In genomic region chr6:128558021-128558420, GRCh38 we compare ENCODE assay signal across 33 cellular contexts. TPM values are rescaled to one million over a fixed set of nuclear protein-coding genes. Genes with fewer than 3 reads are reported as not detected.
A peak's percentile ranks its signal among the peaks of the same experiment; 100 is the strongest.
DNase-seq lines count a peak whose midpoint lies in the region; ATAC-seq and TF ChIP-seq lines count a peak whose summit lies in the region.
"Had no signal": no experiment of that assay in that cellular context is flagged by ENCODE, and none has a peak within 500 bp of the region (broad histone marks: within the 10 kb centered on the region; RNA-seq: fewer than 3 reads in every experiment).

No MANE protein-coding gene starts in this region.

- no peaks in the 10 kb centered on the region for H3K36me3 ChIP-seq in H7 (replicated peaks; ENCODE audit: control insufficient read depth, insufficient read depth, low read length)
- no peaks in the 10 kb centered on the region for H3K36me3 ChIP-seq in psoas muscle (ENCODE audit: insufficient read depth in 1 of 2, low read depth in 1 of 2)
- H3K36me3 ChIP-seq: adrenal gland, neural progenitor cell, Peyer's patch, upper lobe of right lung had no signal

- peak; percentile 4 for DNase-seq in GM12865 (ENCODE audit: low read depth)
- DNase-seq in G401 (ENCODE audit: low spot score): no peak
- no peak for DNase-seq in H7
- DNase-seq in AG08396 (ENCODE audit: low spot score): no peak
- DNase-seq in psoas muscle: no peak
- DNase-seq: activated CD4-positive, alpha-beta memory T cell treated with anti-CD3 and anti-CD28 coated beads, Interleukin-2, amount 10 ng/mL, durations not matched to agents 7 days and 5 days; activated CD8-positive, alpha-beta memory T cell treated with anti-CD3 and anti-CD28 coated beads, Interleukin-2, amount 50 U/mL, for 48 hours; activated naive CD4-positive, alpha-beta T cell treated with anti-CD3 and anti-CD28 coated beads for 36 hours; adrenal gland; central memory CD4-positive, alpha-beta T cell; COR-L47; endodermal cell; islet precursor cell; Karpas-422; left ventricle myocardium superior; MV-4-11; NCI-H1436 treated with DMSO at 0.1 percent for 48 hours; NCI-H2107; NCI-H748 treated with DMSO at 0.1 percent for 48 hours; Peyer's patch; SHP77; small intestine; stimulated activated naive CD4-positive, alpha-beta T cell treated with Interleukin-2 at 50 U/mL for 16 hours; T-helper 2 cell; upper lobe of right lung had no signal

- H3K9me3 ChIP-seq in psoas muscle: no peaks in the 10 kb centered on the region
- H3K9me3 ChIP-seq: adrenal gland, Peyer's patch, upper lobe of right lung had no signal

- peak; percentile 70 for ATAC-seq in GM19395 (IDR thresholded peaks at IDR 0.05; ENCODE audit: unreplicated experiment)
- ATAC-seq in HG02678 (IDR thresholded peaks at IDR 0.05; ENCODE audit: unreplicated experiment): peak; percentile 65
- ATAC-seq in HG03342 (IDR thresholded peaks at IDR 0.05; ENCODE audit: unreplicated experiment): peak; percentile 66
- ATAC-seq in psoas muscle: no peak
- ATAC-seq: esophagus mucosa, left ventricle myocardium superior, upper lobe of right lung had no signal

- H3K27ac ChIP-seq in psoas muscle: no peak overlapping the region
- H3K27ac ChIP-seq: 22Rv1, adrenal gland, C4-2B, neural progenitor cell, parathyroid adenoma, Peyer's patch, upper lobe of right lung had no signal

- WGBS in psoas muscle, 3 donors: 59 to 66% (median 65%) methylated on average over 2 of the region's 2 CpGs

- TF ChIP-seq CTCF in GM12865 (IDR thresholded peaks at IDR 0.05; ENCODE audit: insufficient read depth, low read depth, low read length, missing control alignments) (no peak), psoas muscle (IDR thresholded peaks at IDR 0.05) (no peak)

- intact Hi-C loops in psoas muscle (cut with DNase I): no loop called here

- no peaks in the 10 kb centered on the region for H3K4me1 ChIP-seq in psoas muscle
- H3K4me1 ChIP-seq: adrenal gland, neural progenitor cell, parathyroid adenoma, Peyer's patch, upper lobe of right lung had no signal

- no peak overlapping the region for H3K4me3 ChIP-seq in GM12865 (ENCODE audit: low read depth, low read length)
- no peak overlapping the region for H3K4me3 ChIP-seq in H7 (ENCODE audit: insufficient read depth, low read depth, low read length)
- H3K4me3 ChIP-seq in psoas muscle: no peak overlapping the region
- H3K4me3 ChIP-seq: adrenal gland, neural progenitor cell, Peyer's patch, upper lobe of right lung had no signal

- in situ Hi-C loops in G401 (cut with HindIII; ENCODE audit: low sequenced_read_pairs): no loop called here

- H3K27me3 ChIP-seq in H7 (ENCODE audit: control insufficient read depth, insufficient read depth, low read length) (no peaks in the 10 kb centered on the region), psoas muscle (ENCODE audit: insufficient read depth in 3 of 3, low read length in 2 of 3) (peaks cover 0 to 2% (median 0%) of the 10 kb centered on the region in 3 donors)
- H3K27me3 ChIP-seq: adrenal gland, neural progenitor cell, Peyer's patch, upper lobe of right lung had no signal

RNA-seq across cellular contexts. Expression of gene PTPRK, which starts 37.6 kb away (rescaled TPM):
- not detected in 2 replicates for total RNA-seq in G401 (2014; rRNA removed; shearing (Covaris generic))
- total RNA-seq in H7 (2014; rRNA removed; shearing (Covaris generic)): 36.9 and 44.0 TPM in 2 replicates
- total RNA-seq in psoas muscle: 10 to 100 TPM in 1 of 4 donors, 1 to 10 TPM in 3; 9.1 to 10.6 (median 9.3) TPM
- polyA plus RNA-seq in psoas muscle: 1 to 10 TPM; 3.2 to 4.6 (median 3.5) TPM

Comparison
In these comparisons a context has a peak if more than half of its experiments do, and no peak if none do; other contexts are left out.
1. ATAC-seq: peak in GM19395 (single experiment), HG02678 (single experiment) and HG03342 (single experiment); none in psoas muscle (0 of 4).
2. RNA of gene PTPRK, which starts 37.6 kb away (total RNA-seq): 36.9 to 44.0 TPM in H7 and 9.1 to 10.6 TPM in psoas muscle; not detected in G401; every median in the first group is over 10 times any median in the second.